9 cellular contexts compared by ENCODE assay signal in the genomic region with DNA sequence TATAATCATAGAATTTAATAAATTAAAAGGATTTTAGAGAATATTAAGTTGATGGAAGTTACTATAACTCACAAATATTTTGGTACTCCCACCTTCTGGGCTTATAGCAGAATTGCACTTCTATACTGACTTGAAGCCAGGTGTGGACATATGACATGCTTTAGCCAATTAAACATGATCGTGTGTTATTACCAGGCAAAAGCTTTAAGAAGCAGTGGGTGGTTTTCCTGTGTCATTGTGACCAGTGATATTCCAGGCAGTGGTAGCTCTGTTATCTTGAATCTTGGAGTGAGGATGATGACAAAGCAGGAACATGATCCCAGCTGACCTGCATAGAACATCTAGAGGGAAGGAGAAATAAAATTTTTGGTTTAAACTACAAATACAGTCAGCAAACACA.
DNase-seq lines count a peak whose midpoint lies in the region; ATAC-seq, FAIRE-seq and TF ChIP-seq lines count a peak whose summit lies in the region.
"Had no signal": no experiment of that assay in that cellular context is flagged by ENCODE, and none has a peak within 500 bp of the region (broad histone marks: within the 10 kb centered on the region; RNA-seq: fewer than 3 reads in every experiment).

No MANE protein-coding gene starts in this region.

- peak; percentile 27; the same call in 1 of the 2 replicates for TF ChIP-seq CTCF in BE2C (IDR thresholded peaks at IDR 0.05; ENCODE audit: low read depth, low read length)
- peak; percentile 48 for TF ChIP-seq CTCF in cardiac muscle cell (IDR thresholded peaks at IDR 0.05; ENCODE audit: low read depth, low read length)
- no peak for TF ChIP-seq CTCF in D721Med (IDR thresholded peaks at IDR 0.05; ENCODE audit: insufficient read depth, missing control alignments)

- FAIRE-seq in RCC 7860 (lab: Jason Lieb, UNC): peak; percentile 60
- no peak for FAIRE-seq in D721Med (lab: Jason Lieb, UNC)

- no peak overlapping the region for H3K4me3 Mint-ChIP-seq in activated T-cell treated with anti-CD3 and anti-CD28 coated beads, Interleukin-2, amount 50 U/mL, for 24 hours
- H3K4me3 Mint-ChIP-seq: activated naive CD4-positive, alpha-beta T cell treated with anti-CD3 and anti-CD28 coated beads for 36 hours had no signal

- H3K36me3 ChIP-seq in BE2C (no peaks in the 10 kb centered on the region), cardiac muscle cell (no peaks in the 10 kb centered on the region)

- no peaks in the 10 kb centered on the region for H3K27me3 Mint-ChIP-seq in activated T-cell treated with anti-CD3 and anti-CD28 coated beads, Interleukin-2, amount 50 U/mL, for 24 hours

- no peak overlapping the region for H3K27ac Mint-ChIP-seq in activated T-cell treated with anti-CD3 and anti-CD28 coated beads, Interleukin-2, amount 50 U/mL, for 24 hours
- H3K27ac Mint-ChIP-seq: activated naive CD4-positive, alpha-beta T cell treated with anti-CD3 and anti-CD28 coated beads for 36 hours had no signal

- H3K4me1 Mint-ChIP-seq in activated T-cell treated with anti-CD3 and anti-CD28 coated beads, Interleukin-2, amount 50 U/mL, for 24 hours (ENCODE audit: low read depth): no peaks in the 10 kb centered on the region

- H3K36me3 Mint-ChIP-seq in activated T-cell treated with anti-CD3 and anti-CD28 coated beads, Interleukin-2, amount 50 U/mL, for 24 hours (ENCODE audit: low read depth): no peaks in the 10 kb centered on the region

- no peaks in the 10 kb centered on the region for H3K27me3 ChIP-seq in BE2C
- no peaks in the 10 kb centered on the region for H3K27me3 ChIP-seq in cardiac muscle cell

- H3K9me3 ChIP-seq in BE2C (no peaks in the 10 kb centered on the region), cardiac muscle cell (ENCODE audit: low read depth) (no peaks in the 10 kb centered on the region)

- no peak overlapping the region for H3K27ac ChIP-seq in cardiac muscle cell

- no peak for DNase-seq in BE2C
- peak; percentile 9 for DNase-seq in RCC 7860 (ENCODE audit: low spot score)
- DNase-seq in cardiac muscle cell (ENCODE audit: low read depth in 1 of 2, low spot score in 1 of 2): peak; percentile 13 to 57
- no peak for DNase-seq in activated T-cell treated with anti-CD3 and anti-CD28 coated beads, Interleukin-2, amount 50 U/mL, for 24 hours
- DNase-seq in D721Med (ENCODE audit: insufficient read length, low spot score): no peak
- DNase-seq: activated naive CD4-positive, alpha-beta T cell treated with anti-CD3 and anti-CD28 coated beads for 36 hours had no signal

- H3K4me3 ChIP-seq in BE2C (ENCODE audit: low read depth, low read length): no peak overlapping the region
- no peak overlapping the region for H3K4me3 ChIP-seq in cardiac muscle cell

- no peaks in the 10 kb centered on the region for H3K9me3 Mint-ChIP-seq in activated T-cell treated with anti-CD3 and anti-CD28 coated beads, Interleukin-2, amount 50 U/mL, for 24 hours
- H3K9me3 Mint-ChIP-seq: activated naive CD4-positive, alpha-beta T cell treated with anti-CD3 and anti-CD28 coated beads for 36 hours had no signal

- H3K4me1 ChIP-seq in BE2C (no peaks in the 10 kb centered on the region), cardiac muscle cell (ENCODE audit: low read depth) (no peaks in the 10 kb centered on the region)

- ATAC-seq in GM21526 (IDR thresholded peaks at IDR 0.05; ENCODE audit: low FRiP score, unreplicated experiment) (peak; percentile 63), HG03457 (IDR thresholded peaks at IDR 0.05; ENCODE audit: unreplicated experiment) (no peak), HG02759 (IDR thresholded peaks at IDR 0.05; ENCODE audit: unreplicated experiment) (no peak)

Comparison
In these comparisons a context has a peak if more than half of its experiments do, and no peak if none do; other contexts are left out.
1. DNase-seq: peak in RCC 7860 (single experiment) and cardiac muscle cell (2 of 2); none in BE2C (single experiment), activated T-cell treated with anti-CD3 and anti-CD28 coated beads, Interleukin-2, amount 50 U/mL, for 24 hours (single experiment) and D721Med (single experiment).